In the genomic region with DNA sequence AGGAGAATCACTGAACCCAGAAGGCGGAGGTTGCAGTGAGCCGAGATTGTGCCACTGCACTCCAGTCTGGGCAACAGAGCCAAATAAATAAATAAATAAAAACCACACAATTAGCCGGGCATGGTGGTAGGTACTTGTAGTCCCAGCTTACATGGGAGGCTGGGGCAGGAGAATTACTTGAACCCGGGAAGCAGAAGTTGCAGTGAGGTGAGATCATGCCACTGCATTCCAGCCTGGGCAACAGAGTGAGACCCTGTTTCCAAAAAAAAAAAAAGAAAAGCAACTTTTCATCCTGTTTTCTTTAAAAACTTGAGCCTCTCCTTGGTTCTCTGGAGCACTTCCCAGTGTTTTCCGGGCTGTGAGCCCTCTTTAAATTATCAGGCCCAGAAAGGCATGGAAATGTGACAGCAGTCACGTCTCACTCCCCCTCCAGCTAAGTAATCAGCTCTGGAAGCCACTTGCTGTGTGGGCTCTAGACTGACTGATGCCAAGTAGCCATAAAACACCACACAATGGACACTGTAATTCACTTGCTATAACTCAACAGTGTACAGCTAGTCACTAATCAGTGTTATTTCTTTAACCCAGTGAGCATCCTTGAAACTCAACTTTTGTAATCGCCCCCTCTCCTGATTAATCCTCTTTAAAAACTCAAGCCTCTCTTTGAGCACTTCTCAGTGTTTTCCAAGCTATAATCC, we compare ENCODE assay signal across 11 cellular contexts. TPM values are rescaled to one million over a fixed set of nuclear protein-coding genes. Genes with fewer than 3 reads are reported as not detected.
A peak's percentile ranks its signal among the peaks of the same experiment; 100 is the strongest.
DNase-seq lines count a peak whose midpoint lies in the region; ATAC-seq, FAIRE-seq and TF ChIP-seq lines count a peak whose summit lies in the region.
"Had no signal": no experiment of that assay in that cellular context is flagged by ENCODE, and none has a peak within 500 bp of the region (broad histone marks: within the 10 kb centered on the region; RNA-seq: fewer than 3 reads in every experiment).

No MANE protein-coding gene starts in this region.

- no peak for TF ChIP-seq CTCF in HFFc6 (IDR thresholded peaks at IDR 0.05)
- no peak for TF ChIP-seq CTCF in K562 (IDR thresholded peaks at IDR 0.05 in 2 of 3, conservative IDR thresholded peaks at IDR 0.05 in 1 of 3; ENCODE audit: insufficient read depth in 2 of 3, low read depth in 1 of 3, low read length in 3 of 3)
- TF ChIP-seq CTCF in right lobe of liver (IDR thresholded peaks at IDR 0.05) = no peak

- H3K9ac ChIP-seq in K562 (ENCODE audit: insufficient read depth in 1 of 2, low read depth in 2 of 2, low read length in 2 of 2) = no peak overlapping the region

- no peak for TF ChIP-seq RAD21 in K562 (CRISPR knock-in tag; conservative IDR thresholded peaks at IDR 0.05 in 1 of 2, IDR thresholded peaks at IDR 0.05 in 1 of 2)

- TF ChIP-seq POLR2A in K562 (conservative IDR thresholded peaks at IDR 0.05) (no peak), right lobe of liver (IDR thresholded peaks at IDR 0.05) (no peak)

- peaks cover 6% of the 10 kb centered on the region for H3K9me3 Mint-ChIP-seq in HFFc6

- H3K4me3 ChIP-seq in K562 (no peak overlapping the region), right lobe of liver (no peak overlapping the region)

- H3K36me3 ChIP-seq in K562 (ENCODE audit: control insufficient read depth, insufficient read depth, low read length) (no peaks in the 10 kb centered on the region), right lobe of liver (no peaks in the 10 kb centered on the region)

- no peak for ATAC-seq in K562
- ATAC-seq in right lobe of liver = peak; percentile 40 to 67 (median 64)
- no peak for ATAC-seq in GM21529 (IDR thresholded peaks at IDR 0.05; ENCODE audit: unreplicated experiment)
- ATAC-seq in GM19397 (IDR thresholded peaks at IDR 0.05; ENCODE audit: unreplicated experiment) = no peak

- H3K9me1 ChIP-seq in K562 (ENCODE audit: control insufficient read depth, insufficient read depth, low read length) = no peaks in the 10 kb centered on the region

- H3K9me3 ChIP-seq in K562 (replicated peaks; ENCODE audit: control insufficient read depth, insufficient read depth, low read depth, low read length) (no peaks in the 10 kb centered on the region; the same call in 1 of the 2 replicates), right lobe of liver (no peaks in the 10 kb centered on the region)

- no TSS peak for BruUV-seq in K562 (replicated peaks; lab: Mats Ljungman, UMichigan)

- POLR2A ChIA-PET in K562 (lab: Yijun Ruan, JAX) = interaction anchor here (1.3 kb wide), 1 partner anchor 29 kb away, joined by 4 read pairs; the partner anchor contains the start of gene MRTFA

- H3K27me3 ChIP-seq in K562 (ENCODE audit: control insufficient read depth in 2 of 2, insufficient read depth in 2 of 2, low read length in 2 of 2) = no peaks in the 10 kb centered on the region
- H3K27me3 ChIP-seq in right lobe of liver = no peaks in the 10 kb centered on the region

- intact Hi-C loops in K562 (cut with micrococcal nuclease) = no loop called here
- intact Hi-C loops in right lobe of liver (cut with DNase I) = no loop called here

- no peak overlapping the region for H3K4me2 ChIP-seq in K562 (ENCODE audit: insufficient read depth, low read length)

- no peak overlapping the region for H2AFZ ChIP-seq in K562 (ENCODE audit: low read depth, low read length)

- H3K27ac ChIP-seq in K562 (ENCODE audit: extremely low read depth, low read depth, low read length) = no peak overlapping the region
- peak overlapping the region in 2 of 3 donors; percentile 52 to 68 for H3K27ac ChIP-seq in right lobe of liver

- FAIRE-seq in K562 (lab: Jason Lieb, UNC) = no peak

- no peaks in the 10 kb centered on the region for H3K79me2 ChIP-seq in K562 (ENCODE audit: control insufficient read depth, insufficient read depth, low read length)

- TF ChIP-seq EP300 in K562 (IDR thresholded peaks at IDR 0.05; ENCODE audit: low read length) = no peak

- H3K27me3 Mint-ChIP-seq in HFFc6 (ENCODE audit: insufficient read depth) = no peaks in the 10 kb centered on the region; the same call in 1 of the 2 replicates

- no peaks in the 10 kb centered on the region for H4K20me1 ChIP-seq in K562 (replicated peaks; ENCODE audit: control insufficient read depth, insufficient read depth, low read length)

- no peak overlapping the region for H3K4me3 Mint-ChIP-seq in HFFc6
- H3K4me3 Mint-ChIP-seq: activated naive CD4-positive, alpha-beta T cell treated with anti-CD3 and anti-CD28 coated beads, Interleukin-2, amount 10 ng/mL, durations not matched to agents 7 days and 5 days; dendritic cell treated with granulocyte-macrophage colony-stimulating factor and Interleukin-4, amounts not matched to agents 40 ng/mL and 50 ng/mL, for 4 days had no signal

- H3K4me1 ChIP-seq in K562 (replicated peaks in 1 of 2; ENCODE audit: control insufficient read depth in 2 of 2, insufficient read depth in 2 of 2, low read length in 2 of 2) (peaks cover 0 to 18% of the 10 kb centered on the region in 2 experiments; a peak in 3 of 5 replicates), right lobe of liver (no peaks in the 10 kb centered on the region)

- in situ Hi-C loops in K562 (cut with MboI) = no loop called here

- DNase-seq in HFFc6 (no peak), K562 (ENCODE audit: extremely low read depth in 1 of 4, low spot score in 3 of 4) (peak in 1 of 4 experiments; percentile 2), right lobe of liver (no peak), superior temporal gyrus (ENCODE audit: extremely low spot score) (peak; percentile 40), HPDE6-E6E7 (ENCODE audit: extremely low spot score) (no peak)
- no peak for DNase-seq in activated CD4-positive, CD25-positive, alpha-beta regulatory T cell (lab: John Stamatoyannopoulos, UW)
- DNase-seq: activated CD4-positive, alpha-beta T cell treated with anti-CD3 and anti-CD28 coated beads, Interleukin-2, amount 50 U/mL, for 1 hour; activated naive CD4-positive, alpha-beta T cell treated with anti-CD3 and anti-CD28 coated beads, Interleukin-2, amount 10 ng/mL, durations not matched to agents 7 days and 5 days had no signal

- CTCF ChIA-PET in K562 (lab: Yijun Ruan, JAX; ENCODE audit: low intra/inter-chr PET ratio) = no interaction called here

- peak overlapping the region; percentile 86 for H3K27ac Mint-ChIP-seq in HFFc6
- H3K27ac Mint-ChIP-seq: activated naive CD4-positive, alpha-beta T cell treated with anti-CD3 and anti-CD28 coated beads, Interleukin-2, amount 10 ng/mL, durations not matched to agents 7 days and 5 days; dendritic cell treated with granulocyte-macrophage colony-stimulating factor and Interleukin-4, amounts not matched to agents 40 ng/mL and 50 ng/mL, for 4 days had no signal

- peaks cover 43% of the 10 kb centered on the region for H3K4me1 Mint-ChIP-seq in HFFc6 (ENCODE audit: low read depth)

- 30% methylated on average over 5 of the region's 7 CpGs for WGBS in K562 (ENCODE audit: insufficient coverage, low coverage, missing lambda C conversion rate)
- 86% methylated on average over 7 of the region's 7 CpGs for WGBS in right lobe of liver (ENCODE audit: insufficient coverage, low coverage, low lambda C conversion rate, missing lambda C conversion rate)

- peaks cover 10% of the 10 kb centered on the region for H3K36me3 Mint-ChIP-seq in HFFc6 (ENCODE audit: low read depth)

RNA-seq across cellular contexts. Expression of gene MCHR1, which starts 13.0 kb away (rescaled TPM):
- total RNA-seq in HFFc6 (2021; fragmentation: NEBNext Ultra II Directional; extraction: Animal tissue kit (Norgen Biotek cat#: 25700)) = under 1 TPM in 1 of 6 experiments, not detected in 5; 0.28 TPM
- 1.5 TPM in 1 of 2 replicates, not detected in the other for total RNA-seq in K562 (2011; cell fraction: chromatin; rRNA removed; ENCODE audit: low replicate concordance)
- total RNA-seq in K562 (2011; cell fraction: nucleolus; rRNA removed) = 0.26 and 1.2 TPM in 2 replicates
- total RNA-seq in K562 (2011; cell fraction: nucleoplasm; rRNA removed) = 0.22 TPM in 1 of 2 replicates, not detected in the other
- total RNA-seq in K562 (2014; rRNA removed) (not detected in 2 replicates), K562 (2014; rRNA removed; fragmentation: Illumina TruSeq; extraction: Trizol) (not detected in 2 replicates), K562 (2015; rRNA removed; fragmentation: Illumina TruSeq; extraction: Trizol) (not detected in 2 replicates), K562 (2021) (not detected in 2 replicates), right lobe of liver (1 to 10 TPM; 1.1 to 3.7 (median 1.9) TPM)
- polyA plus RNA-seq in K562 (2011; rRNA removed) (0.31 and 0.50 TPM in 2 replicates), K562 (2014; fragmentation: Illumina TruSeq; extraction: Trizol) (not detected in 2 replicates), K562 (2014; fragmentation: Nextera tagmentation; extraction: Ambion mirVana) (under 1 TPM in 1 of 2 experiments, not detected in 1; 0.03 TPM), K562 (2014; rRNA removed) (not detected in 2 replicates)
- 0.47 and 0.81 TPM in 2 replicates for polyA plus RNA-seq in K562 (2011; cell fraction: cytosol; rRNA removed)
- polyA plus RNA-seq in K562 (2011; cell fraction: nucleus; rRNA removed) = 0.25 and 0.57 TPM in 2 replicates
- 0.03 and 0.20 TPM in 2 replicates for polyA plus RNA-seq in K562 (2012)
- 0.09 and 2.6 TPM in 2 replicates for polyA minus RNA-seq in K562 (2011; rRNA and poly(A)+ RNA removed)
- 1.7 TPM in 1 of 2 replicates, not detected in the other for polyA minus RNA-seq in K562 (2011; cell fraction: cytosol; rRNA and poly(A)+ RNA removed)
- polyA minus RNA-seq in K562 (2011; cell fraction: nucleus; rRNA and poly(A)+ RNA removed) = not detected in 2 replicates

RNA-seq across cellular contexts. Expression of gene MRTFA, which starts 29.8 kb away (rescaled TPM):
- 10 to 100 TPM; 36.4 to 48.7 (median 42.2) TPM for total RNA-seq in HFFc6 (2021; fragmentation: NEBNext Ultra II Directional; extraction: Animal tissue kit (Norgen Biotek cat#: 25700))
- 49.0 and 82.5 TPM in 2 replicates for total RNA-seq in K562 (2011; cell fraction: chromatin; rRNA removed; ENCODE audit: low replicate concordance)
- total RNA-seq in K562 (2011; cell fraction: nucleolus; rRNA removed) = 38.9 and 51.6 TPM in 2 replicates
- 46.1 and 57.6 TPM in 2 replicates for total RNA-seq in K562 (2011; cell fraction: nucleoplasm; rRNA removed)
- total RNA-seq in K562 (2014; rRNA removed) (10.6 and 10.9 TPM in 2 replicates), K562 (2014; rRNA removed; fragmentation: Illumina TruSeq; extraction: Trizol) (3.4 and 3.7 TPM in 2 replicates), K562 (2015; rRNA removed; fragmentation: Illumina TruSeq; extraction: Trizol) (3.6 and 5.2 TPM in 2 replicates), K562 (2021) (21.1 TPM in 2 replicates), right lobe of liver (10 to 100 TPM in 5 of 6 experiments, 1 to 10 TPM in 1; 9.3 to 20.6 (median 16.3) TPM)
- polyA plus RNA-seq in K562 (2011; rRNA removed) (1.2 and 2.6 TPM in 2 replicates), K562 (2014; fragmentation: Illumina TruSeq; extraction: Trizol) (6.3 and 9.6 TPM in 2 replicates), K562 (2014; fragmentation: Nextera tagmentation; extraction: Ambion mirVana) (under 1 TPM; 0.84 to 0.97 TPM), K562 (2014; rRNA removed) (5.6 and 6.9 TPM in 2 replicates)
- 2.2 and 2.4 TPM in 2 replicates for polyA plus RNA-seq in K562 (2011; cell fraction: cytosol; rRNA removed)
- polyA plus RNA-seq in K562 (2011; cell fraction: nucleus; rRNA removed) = 10.3 and 11.6 TPM in 2 replicates
- 12.8 and 15.5 TPM in 2 replicates for polyA plus RNA-seq in K562 (2012)
- polyA minus RNA-seq in K562 (2011; rRNA and poly(A)+ RNA removed) = 9.5 and 10.3 TPM in 2 replicates
- 10.8 and 14.7 TPM in 2 replicates for polyA minus RNA-seq in K562 (2011; cell fraction: cytosol; rRNA and poly(A)+ RNA removed)
- polyA minus RNA-seq in K562 (2011; cell fraction: nucleus; rRNA and poly(A)+ RNA removed) = 17.6 and 19.1 TPM in 2 replicates

Comparison
In these comparisons a context has a peak if more than half of its experiments do, and no peak if none do; other contexts are left out.
1. ATAC-seq: peak in right lobe of liver (4 of 4); none in K562 (single experiment), GM21529 (single experiment) and GM19397 (single experiment).